8 cellular contexts compared by ENCODE assay signal in genomic region chr15:31391687-31392671, GRCh38.
A peak's percentile ranks its signal among the peaks of the same experiment; 100 is the strongest.
DNase-seq lines count a peak whose midpoint lies in the region; ATAC-seq and TF ChIP-seq lines count a peak whose summit lies in the region.

No MANE protein-coding gene starts in this region.

- CTCF ChIA-PET in activated naive CD4-positive, alpha-beta T cell treated with anti-CD3 and anti-CD28 coated beads for 36 hours (lab: Charles Lee) = interaction anchor here (0.6 to 1.6 kb wide), 8 partner anchors 10 to 99 kb away, joined by 3 to 10 read pairs (median 4); no protein-coding TSS in a partner anchor

- TF ChIP-seq CTCF in BE2C (IDR thresholded peaks at IDR 0.05; ENCODE audit: low read depth, low read length) = no peak
- TF ChIP-seq CTCF in glutamatergic neuron (IDR thresholded peaks at IDR 0.05; ENCODE audit: partially characterized antibody, unreplicated experiment) = no peak
- peak; percentile 7 for TF ChIP-seq CTCF in osteocyte (IDR thresholded peaks at IDR 0.05)

- H3K27me3 ChIP-seq in BE2C (no peaks in the 10 kb centered on the region), thymus (ENCODE audit: control insufficient read depth, insufficient read depth) (peaks cover 2% of the 10 kb centered on the region)

- peaks cover 29% of the 10 kb centered on the region for H3K4me1 Mint-ChIP-seq in activated naive CD4-positive, alpha-beta T cell treated with anti-CD3 and anti-CD28 coated beads for 36 hours (ENCODE audit: low read depth)
- H3K4me1 Mint-ChIP-seq in glutamatergic neuron (ENCODE audit: low read depth, unreplicated experiment) (peaks cover 12% of the 10 kb centered on the region), osteocyte (ENCODE audit: unreplicated experiment) (peaks cover 23% of the 10 kb centered on the region)

- peaks cover 2% of the 10 kb centered on the region for H3K27me3 Mint-ChIP-seq in activated naive CD4-positive, alpha-beta T cell treated with anti-CD3 and anti-CD28 coated beads for 36 hours (ENCODE audit: low read depth)
- H3K27me3 Mint-ChIP-seq in glutamatergic neuron (ENCODE audit: unreplicated experiment) = peaks cover 10% of the 10 kb centered on the region
- H3K27me3 Mint-ChIP-seq in osteocyte (ENCODE audit: unreplicated experiment) = no peaks in the 10 kb centered on the region

- peak overlapping the region; percentile 81 for H3K27ac ChIP-seq in thymus (ENCODE audit: low read depth)

- intact Hi-C loops in activated naive CD4-positive, alpha-beta T cell treated with anti-CD3 and anti-CD28 coated beads for 36 hours (cut with micrococcal nuclease) = loop anchor here (1.0 kb wide), 4 partner anchors 27 to 45 kb away; no protein-coding TSS in a partner anchor

- 1% methylated on average over 86 of the region's 86 CpGs for WGBS in thymus

- peak; percentile 90 for ATAC-seq in HG03432 (IDR thresholded peaks at IDR 0.05; ENCODE audit: unreplicated experiment)

- DNase-seq in BE2C (peak; percentile 85), GM19240 (ENCODE audit: insufficient read length, low spot score) (peak; percentile 75), SK-N-DZ (ENCODE audit: low spot score) (peak; percentile 65), glutamatergic neuron (peak; percentile 83), osteocyte (ENCODE audit: extremely low spot score, unreplicated experiment) (peak; percentile 86)
- peak; percentile 85 for DNase-seq in activated naive CD4-positive, alpha-beta T cell treated with anti-CD3 and anti-CD28 coated beads for 36 hours

- H3K36me3 Mint-ChIP-seq in activated naive CD4-positive, alpha-beta T cell treated with anti-CD3 and anti-CD28 coated beads for 36 hours (ENCODE audit: low read depth) = no peaks in the 10 kb centered on the region
- H3K36me3 Mint-ChIP-seq in glutamatergic neuron (ENCODE audit: unreplicated experiment) = peaks cover 8% of the 10 kb centered on the region
- H3K36me3 Mint-ChIP-seq in osteocyte (ENCODE audit: unreplicated experiment) = peaks cover 3% of the 10 kb centered on the region

- H3K36me3 ChIP-seq in BE2C = no peaks in the 10 kb centered on the region
- no peaks in the 10 kb centered on the region for H3K36me3 ChIP-seq in thymus (ENCODE audit: control insufficient read depth, insufficient read depth)

- H3K27ac Mint-ChIP-seq in activated naive CD4-positive, alpha-beta T cell treated with anti-CD3 and anti-CD28 coated beads for 36 hours = no peak overlapping the region
- H3K27ac Mint-ChIP-seq in glutamatergic neuron (ENCODE audit: unreplicated experiment) (no peak overlapping the region), osteocyte (ENCODE audit: unreplicated experiment) (peak overlapping the region; percentile 77)

- peaks cover 14% of the 10 kb centered on the region for H3K9me3 Mint-ChIP-seq in activated naive CD4-positive, alpha-beta T cell treated with anti-CD3 and anti-CD28 coated beads for 36 hours
- H3K9me3 Mint-ChIP-seq in glutamatergic neuron (ENCODE audit: unreplicated experiment) (peaks cover 20% of the 10 kb centered on the region), osteocyte (ENCODE audit: unreplicated experiment) (peaks cover 14% of the 10 kb centered on the region)

- H3K4me1 ChIP-seq in BE2C = peaks cover 29% of the 10 kb centered on the region
- peaks cover 10% of the 10 kb centered on the region for H3K4me1 ChIP-seq in thymus (ENCODE audit: control insufficient read depth, insufficient read depth, low read length)

- peak overlapping the region; percentile 89 for H3K4me3 Mint-ChIP-seq in activated naive CD4-positive, alpha-beta T cell treated with anti-CD3 and anti-CD28 coated beads for 36 hours
- peak overlapping the region; percentile 87 for H3K4me3 Mint-ChIP-seq in glutamatergic neuron (ENCODE audit: unreplicated experiment)
- peak overlapping the region; percentile 77 for H3K4me3 Mint-ChIP-seq in osteocyte (ENCODE audit: unreplicated experiment)

- H3K9me3 ChIP-seq in BE2C (no peaks in the 10 kb centered on the region), thymus (ENCODE audit: control insufficient read depth) (no peaks in the 10 kb centered on the region)

- H3K4me3 ChIP-seq in BE2C (ENCODE audit: low read depth, low read length) (peak overlapping the region; percentile 75), thymus (ENCODE audit: low read length) (peak overlapping the region; percentile 75)

Comparison
In these comparisons a context has a peak if more than half of its experiments do, and no peak if none do; other contexts are left out.
1. Peak in every context shown above with its lines: DNase-seq, ATAC-seq, H3K4me3 ChIP-seq and H3K27ac ChIP-seq.